12 cellular contexts compared by ENCODE assay signal in the genomic region with DNA sequence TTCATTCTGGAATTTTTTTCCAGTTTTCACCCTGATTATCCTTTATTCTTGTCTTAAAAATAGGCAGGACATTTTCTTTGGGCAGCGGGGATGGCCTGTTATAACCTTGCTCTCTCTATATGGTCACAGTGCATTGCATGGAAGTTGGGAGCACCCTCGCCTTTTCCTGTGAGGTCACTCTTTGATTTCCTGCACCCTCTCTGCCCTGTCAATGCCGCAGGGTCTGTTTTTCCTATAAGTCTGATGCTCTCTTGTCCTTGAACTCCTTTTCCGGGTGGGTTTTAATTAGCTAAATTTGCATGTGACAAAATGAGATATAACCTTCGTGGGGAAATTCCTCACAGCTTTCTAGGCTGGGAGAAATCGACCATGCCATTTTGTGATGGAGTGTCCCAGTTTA.
"Had no signal": no experiment of that assay in that cellular context is flagged by ENCODE, and none has a peak within 500 bp of the region (broad histone marks: within the 10 kb centered on the region; RNA-seq: fewer than 3 reads in every experiment).

No MANE protein-coding gene starts in this region.

- H3K27me3 ChIP-seq: ovary, tibial nerve had no signal

- H3K27ac ChIP-seq: ovary, tibial nerve had no signal

- H3K27me3 Mint-ChIP-seq: activated naive CD8-positive, alpha-beta T cell treated with anti-CD3 and anti-CD28 coated beads, Interleukin-2, amount 10 ng/mL, durations not matched to agents 7 days and 5 days had no signal

- H3K4me1 ChIP-seq: tibial nerve had no signal

- DNase-seq: activated CD4-positive, alpha-beta T cell treated with anti-CD3 and anti-CD28 coated beads, Interleukin-2, amount 50 U/mL, for 48 hours; activated CD4-positive, CD25-positive, alpha-beta regulatory T cell treated with anti-CD3 and anti-CD28 coated beads, Interleukin-2, amount 50 U/mL, for 72 hours; activated gamma-delta T cell; activated naive CD8-positive, alpha-beta T cell treated with anti-CD3 and anti-CD28 coated beads, Interleukin-2, amount 10 ng/mL, durations not matched to agents 7 days and 5 days; activated T-cell treated with anti-CD3 and anti-CD28 coated beads, Interleukin-2, amount 50 U/mL, for 4 hours; aorta; mesendoderm; ovary had no signal

- H3K36me3 Mint-ChIP-seq: activated naive CD8-positive, alpha-beta T cell treated with anti-CD3 and anti-CD28 coated beads, Interleukin-2, amount 10 ng/mL, durations not matched to agents 7 days and 5 days; stimulated activated effector memory CD8-positive, alpha-beta T cell treated with anti-CD3 and anti-CD28 coated beads, Interleukin-12 subunit alpha, Interleukin-12 subunit beta, amount 100 ng/mL, for 72 hours had no signal

- H3K4me3 ChIP-seq: ovary, tibial nerve had no signal

- H3K36me3 ChIP-seq: ovary, tibial nerve had no signal

- H3K4me1 Mint-ChIP-seq: activated naive CD8-positive, alpha-beta T cell treated with anti-CD3 and anti-CD28 coated beads, Interleukin-2, amount 10 ng/mL, durations not matched to agents 7 days and 5 days; stimulated activated effector memory CD8-positive, alpha-beta T cell treated with anti-CD3 and anti-CD28 coated beads, Interleukin-12 subunit alpha, Interleukin-12 subunit beta, amount 100 ng/mL, for 72 hours had no signal

- ATAC-seq: activated T-cell treated with anti-CD3 and anti-CD28 coated beads, Interleukin-2, amount 50 U/mL, for 4 hours; esophagus mucosa; stimulated activated effector memory CD8-positive, alpha-beta T cell treated with anti-CD3 and anti-CD28 coated beads, Interleukin-12 subunit alpha, Interleukin-12 subunit beta, amount 100 ng/mL, for 72 hours had no signal

- H3K4me3 Mint-ChIP-seq: activated naive CD8-positive, alpha-beta T cell treated with anti-CD3 and anti-CD28 coated beads, Interleukin-2, amount 10 ng/mL, durations not matched to agents 7 days and 5 days; activated T-cell treated with anti-CD3 and anti-CD28 coated beads, Interleukin-2, amount 50 U/mL, for 4 hours; neural crest cell; stimulated activated effector memory CD8-positive, alpha-beta T cell treated with anti-CD3 and anti-CD28 coated beads, Interleukin-12 subunit alpha, Interleukin-12 subunit beta, amount 100 ng/mL, for 72 hours had no signal

- H3K9me3 ChIP-seq: ovary, tibial nerve had no signal

- H3K9me3 Mint-ChIP-seq: activated naive CD8-positive, alpha-beta T cell treated with anti-CD3 and anti-CD28 coated beads, Interleukin-2, amount 10 ng/mL, durations not matched to agents 7 days and 5 days; activated T-cell treated with anti-CD3 and anti-CD28 coated beads, Interleukin-2, amount 50 U/mL, for 4 hours; neural crest cell; stimulated activated effector memory CD8-positive, alpha-beta T cell treated with anti-CD3 and anti-CD28 coated beads, Interleukin-12 subunit alpha, Interleukin-12 subunit beta, amount 100 ng/mL, for 72 hours had no signal

- H3K27ac Mint-ChIP-seq: activated naive CD8-positive, alpha-beta T cell treated with anti-CD3 and anti-CD28 coated beads, Interleukin-2, amount 10 ng/mL, durations not matched to agents 7 days and 5 days; stimulated activated effector memory CD8-positive, alpha-beta T cell treated with anti-CD3 and anti-CD28 coated beads, Interleukin-12 subunit alpha, Interleukin-12 subunit beta, amount 100 ng/mL, for 72 hours had no signal
